In genomic region chr10:106566871-106567270, GRCh38 we compare ENCODE assay signal across 1 cellular context.
TF ChIP-seq lines count a peak whose summit lies in the region.

No MANE protein-coding gene starts in this region.

TF ChIP-seq in SK-N-SH, 30 proteins besides CTCF, POLR2A, EP300 and RAD21 (continued from another document):
- TF ChIP-seq IRF3 (IDR thresholded peaks at IDR 0.05; ENCODE audit: low read depth, low read length) = no peak
